In genomic region chr11:13229136-13229535, GRCh38 we compare ENCODE assay signal across 2 cellular contexts.
TF ChIP-seq lines count a peak whose summit lies in the region.

No MANE protein-coding gene starts in this region.

TF ChIP-seq in IMR-90, 13 proteins besides CTCF, POLR2A, EP300 and RAD21 (continued from another document):
- TF ChIP-seq SMC3 (IDR thresholded peaks at IDR 0.05; ENCODE audit: low read depth, low read length), result no peak
- no peak for TF ChIP-seq MAZ (IDR thresholded peaks at IDR 0.05; ENCODE audit: borderline replicate concordance, low read depth, low read length)
- TF ChIP-seq NFE2L2 (IDR thresholded peaks at IDR 0.05; ENCODE audit: low read depth, low read length), result no peak
- TF ChIP-seq ELK1 (IDR thresholded peaks at IDR 0.05; ENCODE audit: borderline replicate concordance, low read depth, low read length), result no peak
- no peak for TF ChIP-seq CEBPB (IDR thresholded peaks at IDR 0.05; ENCODE audit: low read depth, low read length)
- TF ChIP-seq CHD1 (IDR thresholded peaks at IDR 0.05; ENCODE audit: low read depth, low read length), result no peak
- no peak for TF ChIP-seq MXI1 (IDR thresholded peaks at IDR 0.05; ENCODE audit: borderline replicate concordance, low read depth, low read length)
- no peak for TF ChIP-seq MAFK (IDR thresholded peaks at IDR 0.05; ENCODE audit: low read depth, low read length)
- TF ChIP-seq USF2 (IDR thresholded peaks at IDR 0.05; ENCODE audit: low read depth, low read length), result no peak
- no peak for TF ChIP-seq FOS (IDR thresholded peaks at IDR 0.05; ENCODE audit: low read depth, low read length)
- TF ChIP-seq BHLHE40 (IDR thresholded peaks at IDR 0.05; ENCODE audit: low read depth, low read length), result no peak
- TF ChIP-seq RCOR1 (IDR thresholded peaks at IDR 0.05; ENCODE audit: insufficient replicate concordance, low read length), result no peak

TF ChIP-seq in neural cell, 6 proteins besides CTCF, POLR2A, EP300 and RAD21:
- TF ChIP-seq EZH2 (IDR thresholded peaks at IDR 0.05; ENCODE audit: borderline replicate concordance, insufficient read depth, low read length, poor library complexity, severe bottlenecking), result no peak
- TF ChIP-seq POLR2AphosphoS5 (IDR thresholded peaks at IDR 0.05), result no peak
- TF ChIP-seq SMC3 (conservative IDR thresholded peaks at IDR 0.05; ENCODE audit: poor library complexity), result no peak
- TF ChIP-seq TAF1 (IDR thresholded peaks at IDR 0.05; ENCODE audit: low read depth), result no peak
- no peak for TF ChIP-seq REST (IDR thresholded peaks at IDR 0.05; ENCODE audit: borderline replicate concordance)
- no peak for TF ChIP-seq MXI1 (conservative IDR thresholded peaks at IDR 0.05; ENCODE audit: poor library complexity, severe bottlenecking)
